In genomic region chr2:43220982-43221659, GRCh38 we compare ENCODE assay signal across 8 cellular contexts. TPM values are rescaled to one million over a fixed set of nuclear protein-coding genes. Genes with fewer than 3 reads are reported as not detected.
A peak's percentile ranks its signal among the peaks of the same experiment; 100 is the strongest.
DNase-seq lines count a peak whose midpoint lies in the region; ATAC-seq and TF ChIP-seq lines count a peak whose summit lies in the region.

No MANE protein-coding gene starts in this region.

- ATAC-seq in naive thymus-derived CD4-positive, alpha-beta T cell: no peak
- ATAC-seq in HG02798 (IDR thresholded peaks at IDR 0.05; ENCODE audit: poor library complexity, unreplicated experiment) (no peak), GM21529 (IDR thresholded peaks at IDR 0.05; ENCODE audit: unreplicated experiment) (no peak)

- H3K4me3 Mint-ChIP-seq in activated CD4-positive, alpha-beta memory T cell treated with anti-CD3 and anti-CD28 coated beads for 36 hours: peak overlapping the region; percentile 88
- H3K4me3 Mint-ChIP-seq in naive thymus-derived CD4-positive, alpha-beta T cell: peak overlapping the region; percentile 82 to 99 (median 90)

- H3F3A ChIP-seq in MM.1S (ENCODE audit: insufficient read depth, low read length): peaks cover 82% of the 10 kb centered on the region

- H3K27me3 Mint-ChIP-seq in activated CD4-positive, alpha-beta memory T cell treated with anti-CD3 and anti-CD28 coated beads for 36 hours: no peaks in the 10 kb centered on the region
- H3K27me3 Mint-ChIP-seq in naive thymus-derived CD4-positive, alpha-beta T cell: peaks cover 0 to 4% (median 0%) of the 10 kb centered on the region in 5 donors

- WGBS in esophagus, 2 donors: 2 to 3% methylated on average over 16 of the region's 16 CpGs

- H3K4me1 Mint-ChIP-seq in activated CD4-positive, alpha-beta memory T cell treated with anti-CD3 and anti-CD28 coated beads for 36 hours (ENCODE audit: low read depth): peaks cover 42% of the 10 kb centered on the region
- peaks cover 31 to 47% (median 43%) of the 10 kb centered on the region in 7 donors for H3K4me1 Mint-ChIP-seq in naive thymus-derived CD4-positive, alpha-beta T cell

- TF ChIP-seq CTCF in MM.1S (IDR thresholded peaks at IDR 0.05; ENCODE audit: low read length) (no peak), GM13976 (IDR thresholded peaks at IDR 0.05; ENCODE audit: borderline replicate concordance, control extremely low read depth, extremely low read depth, insufficient read depth, missing control alignments) (no peak)

- peaks cover 18% of the 10 kb centered on the region; the same call in 1 of the 2 replicates for H4K20me1 ChIP-seq in MM.1S (ENCODE audit: insufficient read depth, low read length)

- POLR2A ChIA-PET in activated CD4-positive, alpha-beta memory T cell treated with anti-CD3 and anti-CD28 coated beads for 36 hours (lab: Charles Lee): interaction anchor here (1.0 to 13.4 kb wide), 9 partner anchors 24 to 90 kb away, joined by 3 to 283 read pairs (median 7); no protein-coding TSS in a partner anchor
- POLR2A ChIA-PET in naive thymus-derived CD4-positive, alpha-beta T cell (lab: Charles Lee): interaction anchor here (1.0 to 25.8 kb wide), 14 partner anchors 5 to 411 kb away, joined by 3 to 1899 read pairs (median 8); partner anchors contain the start of genes THADA and ZFP36L2

- H3K27ac ChIP-seq in MM.1S (ENCODE audit: low read length): peak overlapping the region; percentile 99
- peak overlapping the region; percentile 98 to 99 for H3K27ac ChIP-seq in esophagus (ENCODE audit: low read depth in 2 of 2, low read length in 1 of 2)
- peak overlapping the region; percentile 97 for H3K27ac ChIP-seq in naive thymus-derived CD4-positive, alpha-beta T cell (ENCODE audit: low read depth, low read length)

- H3K27ac Mint-ChIP-seq in activated CD4-positive, alpha-beta memory T cell treated with anti-CD3 and anti-CD28 coated beads for 36 hours: peak overlapping the region; percentile 95
- H3K27ac Mint-ChIP-seq in naive thymus-derived CD4-positive, alpha-beta T cell: peak overlapping the region; percentile 90 to 99 (median 97)

- H3K9me3 Mint-ChIP-seq in activated CD4-positive, alpha-beta memory T cell treated with anti-CD3 and anti-CD28 coated beads for 36 hours: no peaks in the 10 kb centered on the region
- peaks cover 0 to 35% (median 0%) of the 10 kb centered on the region in 11 donors for H3K9me3 Mint-ChIP-seq in naive thymus-derived CD4-positive, alpha-beta T cell

- H3K4me1 ChIP-seq in MM.1S (ENCODE audit: low read length) (peaks cover 16% of the 10 kb centered on the region), esophagus (ENCODE audit: control insufficient read depth in 2 of 2, insufficient read depth in 2 of 2, low read length in 1 of 2) (peaks cover 4 to 17% of the 10 kb centered on the region in 2 donors)
- peaks cover 21% of the 10 kb centered on the region in 2 donors for H3K4me1 ChIP-seq in naive thymus-derived CD4-positive, alpha-beta T cell (ENCODE audit: control insufficient read depth in 2 of 2, insufficient read depth in 2 of 2, low read length in 2 of 2)

- CTCF ChIA-PET in activated CD4-positive, alpha-beta memory T cell treated with anti-CD3 and anti-CD28 coated beads for 36 hours (lab: Charles Lee): interaction anchor here (0.8 to 13.7 kb wide), 12 partner anchors 7 to 321 kb away, joined by 3 to 269 read pairs (median 6); no protein-coding TSS in a partner anchor
- CTCF ChIA-PET in naive thymus-derived CD4-positive, alpha-beta T cell (lab: Charles Lee): interaction anchor here (0.7 to 10.3 kb wide), 10 partner anchors 8 to 259 kb away, joined by 3 to 210 read pairs (median 4); no protein-coding TSS in a partner anchor

- peaks cover 10% of the 10 kb centered on the region; the same call in 1 of the 2 replicates for H3K36me3 ChIP-seq in MM.1S (replicated peaks; ENCODE audit: insufficient read depth, low read length)
- H3K36me3 ChIP-seq in esophagus (ENCODE audit: control insufficient read depth in 2 of 2, insufficient read depth in 2 of 2, low read length in 1 of 2): peaks cover 9 to 16% of the 10 kb centered on the region in 2 donors
- peaks cover 30 to 44% (median 36%) of the 10 kb centered on the region in 3 experiments for H3K36me3 ChIP-seq in naive thymus-derived CD4-positive, alpha-beta T cell (ENCODE audit: control insufficient read depth in 2 of 3, insufficient read depth in 3 of 3, low read length in 3 of 3)

- intact Hi-C loops in activated CD4-positive, alpha-beta memory T cell treated with anti-CD3 and anti-CD28 coated beads for 36 hours (cut with micrococcal nuclease): loop anchor here (1.0 to 2.0 kb wide), 4 partner anchors 8 to 162 kb away; no protein-coding TSS in a partner anchor
- intact Hi-C loops in naive thymus-derived CD4-positive, alpha-beta T cell (cut with micrococcal nuclease): loop anchor here (1.0 to 10.0 kb wide), 8 partner anchors 47 to 856 kb away; partner anchors contain the start of gene COX7A2L (in 1 of the 2)

- H3K4me2 ChIP-seq in MM.1S (ENCODE audit: low read depth, low read length): peak overlapping the region; percentile 92

- no peak overlapping the region for H2AFZ ChIP-seq in MM.1S (ENCODE audit: low read length)

- peaks cover 44% of the 10 kb centered on the region for H3K36me3 Mint-ChIP-seq in activated CD4-positive, alpha-beta memory T cell treated with anti-CD3 and anti-CD28 coated beads for 36 hours
- peaks cover 4 to 46% (median 34%) of the 10 kb centered on the region in 5 donors for H3K36me3 Mint-ChIP-seq in naive thymus-derived CD4-positive, alpha-beta T cell

- H3K79me2 ChIP-seq in MM.1S (ENCODE audit: low read length): peaks cover 62% of the 10 kb centered on the region

- H3K9ac ChIP-seq in MM.1S (ENCODE audit: low read length): peak overlapping the region; percentile 100

- H3K4me3 ChIP-seq in MM.1S (ENCODE audit: low read length) (peak overlapping the region; percentile 97), esophagus (ENCODE audit: low read depth in 1 of 2, low read length in 2 of 2) (peak overlapping the region; percentile 34 to 47)
- H3K4me3 ChIP-seq in naive thymus-derived CD4-positive, alpha-beta T cell (ENCODE audit: low read length): peak overlapping the region; percentile 87

- H3K27me3 ChIP-seq in MM.1S (replicated peaks; ENCODE audit: insufficient read depth, low read length) (no peaks in the 10 kb centered on the region), esophagus (ENCODE audit: control insufficient read depth in 1 of 2, insufficient read depth in 2 of 2, low read length in 2 of 2) (no peaks in the 10 kb centered on the region)
- no peaks in the 10 kb centered on the region for H3K27me3 ChIP-seq in naive thymus-derived CD4-positive, alpha-beta T cell (ENCODE audit: control insufficient read depth in 2 of 2, insufficient read depth in 2 of 2, low read length in 2 of 2)

- in situ Hi-C loops in GM13976 (cut with MboI; ENCODE audit: low sequenced_read_pairs, unreplicated experiment): no loop called here

- H3K9me2 ChIP-seq in MM.1S (replicated peaks; ENCODE audit: insufficient read depth, low read length): no peaks in the 10 kb centered on the region

- DNase-seq in DMS 273 treated with DMSO at 0.1 percent for 48 hours (lab: John Stamatoyannopoulos, UW) (peak; percentile 66), MM.1S (peak; percentile 25), GM13976 (ENCODE audit: low spot score) (no peak)
- peak; percentile 58 for DNase-seq in activated CD4-positive, alpha-beta memory T cell treated with anti-CD3 and anti-CD28 coated beads for 36 hours
- peak in 7 of 9 donors; percentile 33 to 70 (median 41) for DNase-seq in naive thymus-derived CD4-positive, alpha-beta T cell

- H3K9me3 ChIP-seq in MM.1S (replicated peaks; ENCODE audit: insufficient read depth, low read length): no peaks in the 10 kb centered on the region
- no peaks in the 10 kb centered on the region for H3K9me3 ChIP-seq in esophagus (ENCODE audit: control insufficient read depth in 2 of 2, insufficient read depth in 1 of 2, low read depth in 1 of 2, low read length in 1 of 2)
- no peaks in the 10 kb centered on the region for H3K9me3 ChIP-seq in naive thymus-derived CD4-positive, alpha-beta T cell (ENCODE audit: control insufficient read depth in 2 of 3, low read length in 3 of 3)

RNA-seq across cellular contexts. Expression of gene ZFP36L2, which starts 5.3 kb away (rescaled TPM):
- 10 to 100 TPM; 78.4 to 79.8 TPM for total RNA-seq in activated CD4-positive, alpha-beta memory T cell treated with anti-CD3 and anti-CD28 coated beads for 36 hours
- 10 to 100 TPM; 48.1 to 64.2 TPM for polyA plus RNA-seq in esophagus
- 100 to 1,000 TPM; 231 to 747 (median 389) TPM for total RNA-seq in naive thymus-derived CD4-positive, alpha-beta T cell
- polyA plus RNA-seq in naive thymus-derived CD4-positive, alpha-beta T cell: 100 to 1,000 TPM; 252 to 411 TPM

Comparison
In these comparisons a context has a peak if more than half of its experiments do, and no peak if none do; other contexts are left out.
1. H3K4me3 ChIP-seq: peak in every context shown above with its lines; median percentile 97 in MM.1S; 87 in naive thymus-derived CD4-positive, alpha-beta T cell; 40 in esophagus.